In the genomic region with DNA sequence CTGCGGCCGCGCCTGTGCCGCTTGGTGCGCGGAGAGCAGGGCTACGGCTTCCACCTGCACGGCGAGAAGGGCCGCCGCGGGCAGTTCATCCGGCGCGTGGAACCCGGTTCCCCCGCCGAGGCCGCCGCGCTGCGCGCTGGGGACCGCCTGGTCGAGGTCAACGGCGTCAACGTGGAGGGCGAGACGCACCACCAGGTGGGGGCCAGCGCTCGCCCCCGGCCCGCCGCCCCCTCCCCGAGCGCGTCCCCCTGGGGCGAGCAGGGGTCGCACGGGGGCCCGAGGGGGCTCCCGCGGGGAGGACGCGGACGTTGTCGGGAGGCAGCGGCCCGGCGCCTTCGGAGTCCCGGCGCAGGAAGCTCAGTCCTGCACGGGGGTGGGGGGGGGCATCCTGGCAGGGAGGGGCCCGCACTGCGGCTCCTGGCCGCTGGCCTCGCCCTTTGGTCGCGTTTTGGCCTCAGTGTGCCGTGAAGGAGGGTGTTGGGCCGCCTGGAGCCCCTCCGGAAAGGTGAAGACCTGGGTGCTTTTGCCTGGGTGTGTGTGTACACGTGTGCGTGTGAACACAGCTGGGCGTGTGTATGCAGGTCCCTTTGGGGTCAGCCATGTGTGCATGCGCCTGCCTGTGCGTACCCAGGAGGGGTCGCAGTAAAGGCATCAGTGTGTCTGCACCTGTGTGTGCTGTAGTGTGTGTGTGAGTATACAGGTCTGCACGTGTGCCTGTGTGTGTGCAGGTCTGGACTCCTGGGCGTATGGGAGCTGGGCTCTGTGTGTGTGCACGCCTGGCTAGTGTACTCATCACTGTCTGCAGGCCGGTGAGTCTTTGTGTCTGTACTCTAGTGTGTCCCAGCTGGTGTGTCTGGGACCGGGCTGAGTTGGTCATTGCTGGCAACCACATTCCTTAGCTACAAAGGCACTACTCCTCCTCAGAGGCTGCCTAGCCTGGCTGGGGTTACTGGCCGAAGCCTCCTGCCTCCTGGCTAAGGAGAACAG, we compare ENCODE assay signal across 1 cellular context.
A peak's percentile ranks its signal among the peaks of the same experiment; 100 is the strongest.
TF ChIP-seq lines count a peak whose summit lies in the region.

No MANE protein-coding gene starts in this region.

TF ChIP-seq in HepG2, 621 proteins besides CTCF, POLR2A, EP300 and RAD21 (continued from another document and continues in another):
- TF ChIP-seq, protein P1, sequence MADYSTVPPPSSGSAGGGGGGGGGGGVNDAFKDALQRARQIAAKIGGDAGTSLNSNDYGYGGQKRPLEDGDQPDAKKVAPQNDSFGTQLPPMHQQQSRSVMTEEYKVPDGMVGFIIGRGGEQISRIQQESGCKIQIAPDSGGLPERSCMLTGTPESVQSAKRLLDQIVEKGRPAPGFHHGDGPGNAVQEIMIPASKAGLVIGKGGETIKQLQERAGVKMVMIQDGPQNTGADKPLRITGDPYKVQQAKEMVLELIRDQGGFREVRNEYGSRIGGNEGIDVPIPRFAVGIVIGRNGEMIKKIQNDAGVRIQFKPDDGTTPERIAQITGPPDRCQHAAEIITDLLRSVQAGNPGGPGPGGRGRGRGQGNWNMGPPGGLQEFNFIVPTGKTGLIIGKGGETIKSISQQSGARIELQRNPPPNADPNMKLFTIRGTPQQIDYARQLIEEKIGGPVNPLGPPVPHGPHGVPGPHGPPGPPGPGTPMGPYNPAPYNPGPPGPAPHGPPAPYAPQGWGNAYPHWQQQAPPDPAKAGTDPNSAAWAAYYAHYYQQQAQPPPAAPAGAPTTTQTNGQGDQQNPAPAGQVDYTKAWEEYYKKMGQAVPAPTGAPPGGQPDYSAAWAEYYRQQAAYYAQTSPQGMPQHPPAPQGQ (CRISPR knock-in tag; IDR thresholded peaks at IDR 0.05; ENCODE audit: borderline replicate concordance): no peak
- no peak for TF ChIP-seq IRX3 (CRISPR knock-in tag; IDR thresholded peaks at IDR 0.05; ENCODE audit: borderline replicate concordance, low read depth)
- TF ChIP-seq AKAP8 (CRISPR knock-in tag; IDR thresholded peaks at IDR 0.05): no peak
- no peak for TF ChIP-seq ZNF335 (CRISPR knock-in tag; IDR thresholded peaks at IDR 0.05)
- TF ChIP-seq, protein P2, sequence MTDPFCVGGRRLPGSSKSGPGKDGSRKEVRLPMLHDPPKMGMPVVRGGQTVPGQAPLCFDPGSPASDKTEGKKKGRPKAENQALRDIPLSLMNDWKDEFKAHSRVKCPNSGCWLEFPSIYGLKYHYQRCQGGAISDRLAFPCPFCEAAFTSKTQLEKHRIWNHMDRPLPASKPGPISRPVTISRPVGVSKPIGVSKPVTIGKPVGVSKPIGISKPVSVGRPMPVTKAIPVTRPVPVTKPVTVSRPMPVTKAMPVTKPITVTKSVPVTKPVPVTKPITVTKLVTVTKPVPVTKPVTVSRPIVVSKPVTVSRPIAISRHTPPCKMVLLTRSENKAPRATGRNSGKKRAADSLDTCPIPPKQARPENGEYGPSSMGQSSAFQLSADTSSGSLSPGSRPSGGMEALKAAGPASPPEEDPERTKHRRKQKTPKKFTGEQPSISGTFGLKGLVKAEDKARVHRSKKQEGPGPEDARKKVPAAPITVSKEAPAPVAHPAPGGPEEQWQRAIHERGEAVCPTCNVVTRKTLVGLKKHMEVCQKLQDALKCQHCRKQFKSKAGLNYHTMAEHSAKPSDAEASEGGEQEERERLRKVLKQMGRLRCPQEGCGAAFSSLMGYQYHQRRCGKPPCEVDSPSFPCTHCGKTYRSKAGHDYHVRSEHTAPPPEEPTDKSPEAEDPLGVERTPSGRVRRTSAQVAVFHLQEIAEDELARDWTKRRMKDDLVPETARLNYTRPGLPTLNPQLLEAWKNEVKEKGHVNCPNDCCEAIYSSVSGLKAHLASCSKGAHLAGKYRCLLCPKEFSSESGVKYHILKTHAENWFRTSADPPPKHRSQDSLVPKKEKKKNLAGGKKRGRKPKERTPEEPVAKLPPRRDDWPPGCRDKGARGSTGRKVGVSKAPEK (CRISPR knock-in tag; IDR thresholded peaks at IDR 0.05; ENCODE audit: borderline replicate concordance): no peak
- TF ChIP-seq RBM22 (optimal IDR thresholded peaks at IDR 0.05; ENCODE audit: low read length): no peak
- no peak for TF ChIP-seq ZNF160 (CRISPR knock-in tag; IDR thresholded peaks at IDR 0.05)
- no peak for TF ChIP-seq HMGA1 (CRISPR knock-in tag; conservative IDR thresholded peaks at IDR 0.05)
- TF ChIP-seq, protein P3, sequence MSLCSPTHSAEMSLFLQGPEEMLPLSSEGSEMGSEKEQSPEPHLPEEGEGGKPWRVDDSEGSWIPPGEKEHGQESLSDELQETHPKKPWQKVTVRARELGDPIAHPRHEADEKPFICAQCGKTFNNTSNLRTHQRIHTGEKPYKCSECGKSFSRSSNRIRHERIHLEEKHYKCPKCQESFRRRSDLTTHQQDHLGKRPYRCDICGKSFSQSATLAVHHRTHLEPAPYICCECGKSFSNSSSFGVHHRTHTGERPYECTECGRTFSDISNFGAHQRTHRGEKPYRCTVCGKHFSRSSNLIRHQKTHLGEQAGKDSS (CRISPR knock-in tag; IDR thresholded peaks at IDR 0.05; ENCODE audit: borderline replicate concordance, low read depth): no peak
- TF ChIP-seq ZNF260 (CRISPR knock-in tag; IDR thresholded peaks at IDR 0.05; ENCODE audit: borderline replicate concordance, low read depth): no peak
- no peak for TF ChIP-seq ZNF317 (CRISPR knock-in tag; IDR thresholded peaks at IDR 0.05)
- TF ChIP-seq HDAC1 (CRISPR knock-in tag; IDR thresholded peaks at IDR 0.05): no peak
- TF ChIP-seq, protein P4, sequence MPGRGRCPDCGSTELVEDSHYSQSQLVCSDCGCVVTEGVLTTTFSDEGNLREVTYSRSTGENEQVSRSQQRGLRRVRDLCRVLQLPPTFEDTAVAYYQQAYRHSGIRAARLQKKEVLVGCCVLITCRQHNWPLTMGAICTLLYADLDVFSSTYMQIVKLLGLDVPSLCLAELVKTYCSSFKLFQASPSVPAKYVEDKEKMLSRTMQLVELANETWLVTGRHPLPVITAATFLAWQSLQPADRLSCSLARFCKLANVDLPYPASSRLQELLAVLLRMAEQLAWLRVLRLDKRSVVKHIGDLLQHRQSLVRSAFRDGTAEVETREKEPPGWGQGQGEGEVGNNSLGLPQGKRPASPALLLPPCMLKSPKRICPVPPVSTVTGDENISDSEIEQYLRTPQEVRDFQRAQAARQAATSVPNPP (CRISPR knock-in tag; IDR thresholded peaks at IDR 0.05): no peak
- no peak for TF ChIP-seq ZNF329 (CRISPR knock-in tag; IDR thresholded peaks at IDR 0.05; ENCODE audit: low read depth)
- TF ChIP-seq, protein P5, sequence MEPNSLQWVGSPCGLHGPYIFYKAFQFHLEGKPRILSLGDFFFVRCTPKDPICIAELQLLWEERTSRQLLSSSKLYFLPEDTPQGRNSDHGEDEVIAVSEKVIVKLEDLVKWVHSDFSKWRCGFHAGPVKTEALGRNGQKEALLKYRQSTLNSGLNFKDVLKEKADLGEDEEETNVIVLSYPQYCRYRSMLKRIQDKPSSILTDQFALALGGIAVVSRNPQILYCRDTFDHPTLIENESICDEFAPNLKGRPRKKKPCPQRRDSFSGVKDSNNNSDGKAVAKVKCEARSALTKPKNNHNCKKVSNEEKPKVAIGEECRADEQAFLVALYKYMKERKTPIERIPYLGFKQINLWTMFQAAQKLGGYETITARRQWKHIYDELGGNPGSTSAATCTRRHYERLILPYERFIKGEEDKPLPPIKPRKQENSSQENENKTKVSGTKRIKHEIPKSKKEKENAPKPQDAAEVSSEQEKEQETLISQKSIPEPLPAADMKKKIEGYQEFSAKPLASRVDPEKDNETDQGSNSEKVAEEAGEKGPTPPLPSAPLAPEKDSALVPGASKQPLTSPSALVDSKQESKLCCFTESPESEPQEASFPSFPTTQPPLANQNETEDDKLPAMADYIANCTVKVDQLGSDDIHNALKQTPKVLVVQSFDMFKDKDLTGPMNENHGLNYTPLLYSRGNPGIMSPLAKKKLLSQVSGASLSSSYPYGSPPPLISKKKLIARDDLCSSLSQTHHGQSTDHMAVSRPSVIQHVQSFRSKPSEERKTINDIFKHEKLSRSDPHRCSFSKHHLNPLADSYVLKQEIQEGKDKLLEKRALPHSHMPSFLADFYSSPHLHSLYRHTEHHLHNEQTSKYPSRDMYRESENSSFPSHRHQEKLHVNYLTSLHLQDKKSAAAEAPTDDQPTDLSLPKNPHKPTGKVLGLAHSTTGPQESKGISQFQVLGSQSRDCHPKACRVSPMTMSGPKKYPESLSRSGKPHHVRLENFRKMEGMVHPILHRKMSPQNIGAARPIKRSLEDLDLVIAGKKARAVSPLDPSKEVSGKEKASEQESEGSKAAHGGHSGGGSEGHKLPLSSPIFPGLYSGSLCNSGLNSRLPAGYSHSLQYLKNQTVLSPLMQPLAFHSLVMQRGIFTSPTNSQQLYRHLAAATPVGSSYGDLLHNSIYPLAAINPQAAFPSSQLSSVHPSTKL (CRISPR knock-in tag; IDR thresholded peaks at IDR 0.05): no peak
- no peak for TF ChIP-seq GLI4 (CRISPR knock-in tag; IDR thresholded peaks at IDR 0.05; ENCODE audit: borderline replicate concordance)
- no peak for TF ChIP-seq NCOA1 (CRISPR knock-in tag; IDR thresholded peaks at IDR 0.05)
- peak; percentile 51; the same call in 1 of the 2 replicates for TF ChIP-seq HDAC2 (CRISPR knock-in tag; IDR thresholded peaks at IDR 0.05)
- TF ChIP-seq, protein P6, sequence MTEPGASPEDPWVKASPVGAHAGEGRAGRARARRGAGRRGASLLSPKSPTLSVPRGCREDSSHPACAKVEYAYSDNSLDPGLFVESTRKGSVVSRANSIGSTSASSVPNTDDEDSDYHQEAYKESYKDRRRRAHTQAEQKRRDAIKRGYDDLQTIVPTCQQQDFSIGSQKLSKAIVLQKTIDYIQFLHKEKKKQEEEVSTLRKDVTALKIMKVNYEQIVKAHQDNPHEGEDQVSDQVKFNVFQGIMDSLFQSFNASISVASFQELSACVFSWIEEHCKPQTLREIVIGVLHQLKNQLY (CRISPR knock-in tag; IDR thresholded peaks at IDR 0.05): no peak
- no peak for TF ChIP-seq ZNF510 (CRISPR knock-in tag; IDR thresholded peaks at IDR 0.05; ENCODE audit: low read depth)
- no peak for TF ChIP-seq ELF1 (CRISPR knock-in tag; IDR thresholded peaks at IDR 0.05)
- no peak for TF ChIP-seq ZNF850 (CRISPR knock-in tag; conservative IDR thresholded peaks at IDR 0.05)
- 0 out of 2 replicates have a peak, but pooled peaks have one; percentile 31 for TF ChIP-seq ZNF746 (CRISPR knock-in tag; IDR thresholded peaks at IDR 0.05)
- TF ChIP-seq ZNF782 (CRISPR knock-in tag; IDR thresholded peaks at IDR 0.05; ENCODE audit: borderline replicate concordance): no peak
- TF ChIP-seq MEIS2 (CRISPR knock-in tag; IDR thresholded peaks at IDR 0.05): no peak
- TF ChIP-seq ZBTB7B (CRISPR knock-in tag; IDR thresholded peaks at IDR 0.05): 0 out of 2 replicates have a peak, but pooled peaks have one; percentile 46
- TF ChIP-seq ZNF33A (CRISPR knock-in tag; IDR thresholded peaks at IDR 0.05; ENCODE audit: borderline replicate concordance): no peak
- TF ChIP-seq, protein P7, sequence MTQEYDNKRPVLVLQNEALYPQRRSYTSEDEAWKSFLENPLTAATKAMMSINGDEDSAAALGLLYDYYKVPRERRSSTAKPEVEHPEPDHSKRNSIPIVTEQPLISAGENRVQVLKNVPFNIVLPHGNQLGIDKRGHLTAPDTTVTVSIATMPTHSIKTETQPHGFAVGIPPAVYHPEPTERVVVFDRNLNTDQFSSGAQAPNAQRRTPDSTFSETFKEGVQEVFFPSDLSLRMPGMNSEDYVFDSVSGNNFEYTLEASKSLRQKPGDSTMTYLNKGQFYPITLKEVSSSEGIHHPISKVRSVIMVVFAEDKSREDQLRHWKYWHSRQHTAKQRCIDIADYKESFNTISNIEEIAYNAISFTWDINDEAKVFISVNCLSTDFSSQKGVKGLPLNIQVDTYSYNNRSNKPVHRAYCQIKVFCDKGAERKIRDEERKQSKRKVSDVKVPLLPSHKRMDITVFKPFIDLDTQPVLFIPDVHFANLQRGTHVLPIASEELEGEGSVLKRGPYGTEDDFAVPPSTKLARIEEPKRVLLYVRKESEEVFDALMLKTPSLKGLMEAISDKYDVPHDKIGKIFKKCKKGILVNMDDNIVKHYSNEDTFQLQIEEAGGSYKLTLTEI (CRISPR knock-in tag; conservative IDR thresholded peaks at IDR 0.05): no peak
- TF ChIP-seq ZNF839 (CRISPR knock-in tag; IDR thresholded peaks at IDR 0.05; ENCODE audit: borderline replicate concordance): no peak
- TF ChIP-seq ZNF30 (CRISPR knock-in tag; IDR thresholded peaks at IDR 0.05): no peak
- TF ChIP-seq CCDC6 (CRISPR knock-in tag; IDR thresholded peaks at IDR 0.05): no peak
- TF ChIP-seq, protein P8, sequence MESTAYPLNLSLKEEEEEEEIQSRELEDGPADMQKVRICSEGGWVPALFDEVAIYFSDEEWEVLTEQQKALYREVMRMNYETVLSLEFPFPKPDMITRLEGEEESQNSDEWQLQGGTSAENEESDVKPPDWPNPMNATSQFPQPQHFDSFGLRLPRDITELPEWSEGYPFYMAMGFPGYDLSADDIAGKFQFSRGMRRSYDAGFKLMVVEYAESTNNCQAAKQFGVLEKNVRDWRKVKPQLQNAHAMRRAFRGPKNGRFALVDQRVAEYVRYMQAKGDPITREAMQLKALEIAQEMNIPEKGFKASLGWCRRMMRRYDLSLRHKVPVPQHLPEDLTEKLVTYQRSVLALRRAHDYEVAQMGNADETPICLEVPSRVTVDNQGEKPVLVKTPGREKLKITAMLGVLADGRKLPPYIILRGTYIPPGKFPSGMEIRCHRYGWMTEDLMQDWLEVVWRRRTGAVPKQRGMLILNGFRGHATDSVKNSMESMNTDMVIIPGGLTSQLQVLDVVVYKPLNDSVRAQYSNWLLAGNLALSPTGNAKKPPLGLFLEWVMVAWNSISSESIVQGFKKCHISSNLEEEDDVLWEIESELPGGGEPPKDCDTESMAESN (CRISPR knock-in tag; conservative IDR thresholded peaks at IDR 0.05): no peak
- TF ChIP-seq ZNF619 (CRISPR knock-in tag; IDR thresholded peaks at IDR 0.05): no peak
- no peak for TF ChIP-seq ZNF879 (CRISPR knock-in tag; IDR thresholded peaks at IDR 0.05)
- no peak for TF ChIP-seq MTA1 (CRISPR knock-in tag; IDR thresholded peaks at IDR 0.05; ENCODE audit: borderline replicate concordance)
- TF ChIP-seq STAG1 (CRISPR knock-in tag; IDR thresholded peaks at IDR 0.05): peak; percentile 28; the same call in 1 of the 2 replicates
- TF ChIP-seq, protein P9, sequence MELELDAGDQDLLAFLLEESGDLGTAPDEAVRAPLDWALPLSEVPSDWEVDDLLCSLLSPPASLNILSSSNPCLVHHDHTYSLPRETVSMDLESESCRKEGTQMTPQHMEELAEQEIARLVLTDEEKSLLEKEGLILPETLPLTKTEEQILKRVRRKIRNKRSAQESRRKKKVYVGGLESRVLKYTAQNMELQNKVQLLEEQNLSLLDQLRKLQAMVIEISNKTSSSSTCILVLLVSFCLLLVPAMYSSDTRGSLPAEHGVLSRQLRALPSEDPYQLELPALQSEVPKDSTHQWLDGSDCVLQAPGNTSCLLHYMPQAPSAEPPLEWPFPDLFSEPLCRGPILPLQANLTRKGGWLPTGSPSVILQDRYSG (CRISPR knock-in tag; IDR thresholded peaks at IDR 0.05): no peak
- no peak for TF ChIP-seq ATF7-NPFF (CRISPR knock-in tag; IDR thresholded peaks at IDR 0.05; ENCODE audit: low read depth)
- TF ChIP-seq, protein P10, sequence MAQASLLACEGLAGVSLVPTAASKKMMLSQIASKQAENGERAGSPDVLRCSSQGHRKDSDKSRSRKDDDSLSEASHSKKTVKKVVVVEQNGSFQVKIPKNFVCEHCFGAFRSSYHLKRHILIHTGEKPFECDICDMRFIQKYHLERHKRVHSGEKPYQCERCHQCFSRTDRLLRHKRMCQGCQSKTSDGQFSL (CRISPR knock-in tag; IDR thresholded peaks at IDR 0.05): peak; percentile 86
- no peak for TF ChIP-seq ZFP62 (CRISPR knock-in tag; IDR thresholded peaks at IDR 0.05)
- no peak for TF ChIP-seq PTBP1 (IDR thresholded peaks at IDR 0.05; ENCODE audit: low read depth, low read length, poor library complexity, severe bottlenecking)
- no peak for TF ChIP-seq TMF1 (CRISPR knock-in tag; IDR thresholded peaks at IDR 0.05; ENCODE audit: low read depth)
- no peak for TF ChIP-seq PRMT3 (CRISPR knock-in tag; IDR thresholded peaks at IDR 0.05; ENCODE audit: borderline replicate concordance, low read depth)
- no peak for TF ChIP-seq HCFC1 (IDR thresholded peaks at IDR 0.05; ENCODE audit: low read depth, low read length)
- TF ChIP-seq HNRNPH1 (optimal IDR thresholded peaks at IDR 0.05; ENCODE audit: low read depth, low read length): no peak
